Comparison of ENCODE assay signal across 2 cellular contexts in genomic region chr11:118717221-118717620, GRCh38.
TF ChIP-seq lines count a peak whose summit lies in the region.
"Not testable (repeated sequence)": the region's sequence is repeated elsewhere in the genome, so short reads cannot be mapped to it uniquely, and the experiment has no call there.

No MANE protein-coding gene starts in this region.

TF ChIP-seq in K562, 482 proteins besides CTCF, POLR2A, EP300 and RAD21:
- TF ChIP-seq ARNT (IDR thresholded peaks at IDR 0.05) (peak; percentile 65 to 76; a peak in 2 of 4 replicates), NR2C1 (tag; IDR thresholded peaks at IDR 0.05) (peak; percentile 19; the same call in 1 of the 2 replicates), CXXC5 (CRISPR knock-in tag; IDR thresholded peaks at IDR 0.05) (peak; percentile 49; the same call in 1 of the 2 replicates), KDM1A (IDR thresholded peaks at IDR 0.05) (peak in 1 of 2 experiments; percentile 6; a peak in 1 of 4 replicates)
- not testable (repeated sequence) for TF ChIP-seq NR2C1 (IDR thresholded peaks at IDR 0.05)
- TF ChIP-seq, protein P1, sequence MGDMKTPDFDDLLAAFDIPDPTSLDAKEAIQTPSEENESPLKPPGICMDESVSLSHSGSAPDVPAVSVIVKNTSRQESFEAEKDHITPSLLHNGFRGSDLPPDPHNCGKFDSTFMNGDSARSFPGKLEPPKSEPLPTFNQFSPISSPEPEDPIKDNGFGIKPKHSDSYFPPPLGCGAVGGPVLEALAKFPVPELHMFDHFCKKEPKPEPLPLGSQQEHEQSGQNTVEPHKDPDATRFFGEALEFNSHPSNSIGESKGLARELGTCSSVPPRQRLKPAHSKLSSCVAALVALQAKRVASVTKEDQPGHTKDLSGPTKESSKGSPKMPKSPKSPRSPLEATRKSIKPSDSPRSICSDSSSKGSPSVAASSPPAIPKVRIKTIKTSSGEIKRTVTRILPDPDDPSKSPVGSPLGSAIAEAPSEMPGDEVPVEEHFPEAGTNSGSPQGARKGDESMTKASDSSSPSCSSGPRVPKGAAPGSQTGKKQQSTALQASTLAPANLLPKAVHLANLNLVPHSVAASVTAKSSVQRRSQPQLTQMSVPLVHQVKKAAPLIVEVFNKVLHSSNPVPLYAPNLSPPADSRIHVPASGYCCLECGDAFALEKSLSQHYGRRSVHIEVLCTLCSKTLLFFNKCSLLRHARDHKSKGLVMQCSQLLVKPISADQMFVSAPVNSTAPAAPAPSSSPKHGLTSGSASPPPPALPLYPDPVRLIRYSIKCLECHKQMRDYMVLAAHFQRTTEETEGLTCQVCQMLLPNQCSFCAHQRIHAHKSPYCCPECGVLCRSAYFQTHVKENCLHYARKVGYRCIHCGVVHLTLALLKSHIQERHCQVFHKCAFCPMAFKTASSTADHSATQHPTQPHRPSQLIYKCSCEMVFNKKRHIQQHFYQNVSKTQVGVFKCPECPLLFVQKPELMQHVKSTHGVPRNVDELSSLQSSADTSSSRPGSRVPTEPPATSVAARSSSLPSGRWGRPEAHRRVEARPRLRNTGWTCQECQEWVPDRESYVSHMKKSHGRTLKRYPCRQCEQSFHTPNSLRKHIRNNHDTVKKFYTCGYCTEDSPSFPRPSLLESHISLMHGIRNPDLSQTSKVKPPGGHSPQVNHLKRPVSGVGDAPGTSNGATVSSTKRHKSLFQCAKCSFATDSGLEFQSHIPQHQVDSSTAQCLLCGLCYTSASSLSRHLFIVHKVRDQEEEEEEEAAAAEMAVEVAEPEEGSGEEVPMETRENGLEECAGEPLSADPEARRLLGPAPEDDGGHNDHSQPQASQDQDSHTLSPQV (IDR thresholded peaks at IDR 0.05) = 0 out of 2 replicates have a peak, but pooled peaks have one; percentile 2
TF ChIP-seq in K562: peak in this region for 5; not testable (repeated sequence) for 477.

TF ChIP-seq in H1, 55 proteins besides CTCF, POLR2A, EP300 and RAD21:
- peak; percentile 10 for TF ChIP-seq NANOG (IDR thresholded peaks at IDR 0.05; ENCODE audit: insufficient read depth, low read depth, low read length, poor library complexity, severe bottlenecking)
